ENCODE assay signal across 1 cellular context in genomic region chr2:60853512-60853911, GRCh38.
TF ChIP-seq lines count a peak whose summit lies in the region.

No MANE protein-coding gene starts in this region.

TF ChIP-seq in HepG2, 621 proteins besides CTCF, POLR2A, EP300 and RAD21 (continued from another document):
- TF ChIP-seq, protein P1, sequence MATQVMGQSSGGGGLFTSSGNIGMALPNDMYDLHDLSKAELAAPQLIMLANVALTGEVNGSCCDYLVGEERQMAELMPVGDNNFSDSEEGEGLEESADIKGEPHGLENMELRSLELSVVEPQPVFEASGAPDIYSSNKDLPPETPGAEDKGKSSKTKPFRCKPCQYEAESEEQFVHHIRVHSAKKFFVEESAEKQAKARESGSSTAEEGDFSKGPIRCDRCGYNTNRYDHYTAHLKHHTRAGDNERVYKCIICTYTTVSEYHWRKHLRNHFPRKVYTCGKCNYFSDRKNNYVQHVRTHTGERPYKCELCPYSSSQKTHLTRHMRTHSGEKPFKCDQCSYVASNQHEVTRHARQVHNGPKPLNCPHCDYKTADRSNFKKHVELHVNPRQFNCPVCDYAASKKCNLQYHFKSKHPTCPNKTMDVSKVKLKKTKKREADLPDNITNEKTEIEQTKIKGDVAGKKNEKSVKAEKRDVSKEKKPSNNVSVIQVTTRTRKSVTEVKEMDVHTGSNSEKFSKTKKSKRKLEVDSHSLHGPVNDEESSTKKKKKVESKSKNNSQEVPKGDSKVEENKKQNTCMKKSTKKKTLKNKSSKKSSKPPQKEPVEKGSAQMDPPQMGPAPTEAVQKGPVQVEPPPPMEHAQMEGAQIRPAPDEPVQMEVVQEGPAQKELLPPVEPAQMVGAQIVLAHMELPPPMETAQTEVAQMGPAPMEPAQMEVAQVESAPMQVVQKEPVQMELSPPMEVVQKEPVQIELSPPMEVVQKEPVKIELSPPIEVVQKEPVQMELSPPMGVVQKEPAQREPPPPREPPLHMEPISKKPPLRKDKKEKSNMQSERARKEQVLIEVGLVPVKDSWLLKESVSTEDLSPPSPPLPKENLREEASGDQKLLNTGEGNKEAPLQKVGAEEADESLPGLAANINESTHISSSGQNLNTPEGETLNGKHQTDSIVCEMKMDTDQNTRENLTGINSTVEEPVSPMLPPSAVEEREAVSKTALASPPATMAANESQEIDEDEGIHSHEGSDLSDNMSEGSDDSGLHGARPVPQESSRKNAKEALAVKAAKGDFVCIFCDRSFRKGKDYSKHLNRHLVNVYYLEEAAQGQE (IDR thresholded peaks at IDR 0.05; ENCODE audit: borderline replicate concordance in 1 of 2, low read depth in 1 of 2, low read length in 2 of 2): no peak
- TF ChIP-seq ZNF446 (CRISPR knock-in tag; IDR thresholded peaks at IDR 0.05) (no peak), ZNF605 (CRISPR knock-in tag; IDR thresholded peaks at IDR 0.05) (no peak), CC2D1A (CRISPR knock-in tag; IDR thresholded peaks at IDR 0.05) (no peak), ZNF121 (CRISPR knock-in tag; IDR thresholded peaks at IDR 0.05) (no peak), ZNF17 (CRISPR knock-in tag; IDR thresholded peaks at IDR 0.05) (no peak), ZNF263 (CRISPR knock-in tag; IDR thresholded peaks at IDR 0.05) (no peak), PHF8 (CRISPR knock-in tag; IDR thresholded peaks at IDR 0.05) (no peak), ZNF432 (CRISPR knock-in tag; IDR thresholded peaks at IDR 0.05; ENCODE audit: borderline replicate concordance) (no peak), HOMEZ (CRISPR knock-in tag; IDR thresholded peaks at IDR 0.05; ENCODE audit: low read depth) (no peak), ZNF234 (CRISPR knock-in tag; conservative IDR thresholded peaks at IDR 0.05) (no peak)
